Comparison of ENCODE assay signal across 13 cellular contexts in the genomic region with DNA sequence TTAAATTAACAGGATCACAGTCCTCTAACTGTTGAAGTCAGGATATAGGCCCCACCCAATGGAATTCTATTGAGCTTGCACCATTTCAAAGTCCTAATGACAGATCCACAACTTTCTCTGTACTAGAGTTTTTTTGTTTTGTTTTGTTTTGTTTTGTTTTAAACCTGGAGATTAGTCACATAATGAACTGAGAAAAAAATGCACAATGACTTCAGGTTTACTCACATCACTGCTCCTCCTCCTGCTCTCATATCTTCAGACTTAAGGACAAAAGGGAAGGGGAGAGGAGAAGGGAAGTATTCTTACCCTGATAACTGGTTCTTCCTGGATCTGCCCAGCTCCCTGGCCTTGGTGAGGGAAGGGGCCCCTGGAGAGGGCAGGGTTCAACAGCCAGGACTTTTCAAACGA.
DNase-seq lines count a peak whose midpoint lies in the region; ATAC-seq and TF ChIP-seq lines count a peak whose summit lies in the region.
"Had no signal": no experiment of that assay in that cellular context is flagged by ENCODE, and none has a peak within 500 bp of the region (broad histone marks: within the 10 kb centered on the region; RNA-seq: fewer than 3 reads in every experiment).

No MANE protein-coding gene starts in this region.

- peaks cover 0 to 4% (median 0%) of the 10 kb centered on the region in 3 donors for H3K4me1 ChIP-seq in esophagus squamous epithelium
- H3K4me1 ChIP-seq in osteoblast (ENCODE audit: insufficient read depth, low read length) = no peaks in the 10 kb centered on the region
- H3K4me1 ChIP-seq in body of pancreas = peaks cover 8% of the 10 kb centered on the region
- H3K4me1 ChIP-seq: BLaER1 treated with 17β-estradiol and CSF1 and Interleukin-3, amounts not matched to agents 10 nM and 100 nM had no signal

- H3K27me3 Mint-ChIP-seq in activated naive CD8-positive, alpha-beta T cell treated with anti-CD3 and anti-CD28 coated beads for 36 hours = no peaks in the 10 kb centered on the region
- H3K27me3 Mint-ChIP-seq: activated CD4-positive, alpha-beta T cell treated with anti-CD3 and anti-CD28 coated beads, Interleukin-2, amount 10 ng/mL, durations not matched to agents 24 days and 14 days had no signal

- no peaks in the 10 kb centered on the region for H3K79me2 ChIP-seq in osteoblast (ENCODE audit: insufficient read depth, low read length)

- H3K27ac Mint-ChIP-seq in activated naive CD8-positive, alpha-beta T cell treated with anti-CD3 and anti-CD28 coated beads for 36 hours = no peak overlapping the region
- H3K27ac Mint-ChIP-seq: activated CD4-positive, alpha-beta T cell treated with anti-CD3 and anti-CD28 coated beads, Interleukin-2, amount 10 ng/mL, durations not matched to agents 24 days and 14 days; T-helper 1 cell treated with Interleukin-12 subunit alpha and Interleukin-12 subunit beta and Interleukin-4 antibody, amounts not matched to agents 30 μg/mL and 1 μg/mL, for 36 hours had no signal

- TF ChIP-seq POLR2A in esophagus squamous epithelium (IDR thresholded peaks at IDR 0.05) (no peak), body of pancreas (IDR thresholded peaks at IDR 0.05) (no peak)

- ATAC-seq in HG03097 (IDR thresholded peaks at IDR 0.05; ENCODE audit: low FRiP score, unreplicated experiment) (no peak), body of pancreas (no peak)
- ATAC-seq: HCT116 had no signal

- no peak overlapping the region for H3K27ac ChIP-seq in RWPE1
- H3K27ac ChIP-seq in esophagus squamous epithelium = peak overlapping the region in 3 of 4 donors; percentile 34 to 70 (median 59)
- H3K27ac ChIP-seq in osteoblast (ENCODE audit: low read depth, low read length) = no peak overlapping the region
- no peak overlapping the region for H3K27ac ChIP-seq in body of pancreas
- H3K27ac ChIP-seq: BLaER1 treated with 17β-estradiol and CSF1 and Interleukin-3, amounts not matched to agents 10 nM and 100 nM had no signal

- WGBS in esophagus squamous epithelium, 2 donors = 42 to 43% methylated on average over 1 of the region's 1 CpG
- WGBS in body of pancreas, 2 donors = 39 to 43% methylated on average over 1 of the region's 1 CpG

- no peak overlapping the region for H3K4me3 ChIP-seq in esophagus squamous epithelium
- H3K4me3 ChIP-seq in osteoblast (ENCODE audit: insufficient read depth, low read length) = no peak overlapping the region
- no peak overlapping the region for H3K4me3 ChIP-seq in body of pancreas
- H3K4me3 ChIP-seq: BLaER1 treated with 17β-estradiol and CSF1 and Interleukin-3, amounts not matched to agents 10 nM and 100 nM had no signal

- no peaks in the 10 kb centered on the region for H3K36me3 Mint-ChIP-seq in activated naive CD8-positive, alpha-beta T cell treated with anti-CD3 and anti-CD28 coated beads for 36 hours

- POLR2A ChIA-PET in RWPE1 (lab: Yijun Ruan, JAX; ENCODE audit: low non-redundant PET) = no interaction called here

- CTCF ChIA-PET in RWPE1 (lab: Yijun Ruan, JAX) = no interaction called here

- intact Hi-C loops in esophagus squamous epithelium (cut with DNase I) (no loop called here), body of pancreas (cut with DNase I) (no loop called here)

- TF ChIP-seq CTCF in RWPE1 (conservative IDR thresholded peaks at IDR 0.05; ENCODE audit: low read depth) (no peak), esophagus squamous epithelium (IDR thresholded peaks at IDR 0.05) (no peak), osteoblast (IDR thresholded peaks at IDR 0.05; ENCODE audit: extremely low read depth, low read depth, low read length) (no peak), body of pancreas (IDR thresholded peaks at IDR 0.05) (no peak)

- H3K4me1 Mint-ChIP-seq in activated naive CD8-positive, alpha-beta T cell treated with anti-CD3 and anti-CD28 coated beads for 36 hours = no peaks in the 10 kb centered on the region
- H3K4me1 Mint-ChIP-seq: activated CD4-positive, alpha-beta T cell treated with anti-CD3 and anti-CD28 coated beads, Interleukin-2, amount 10 ng/mL, durations not matched to agents 24 days and 14 days had no signal

- H3K4me3 Mint-ChIP-seq in activated naive CD8-positive, alpha-beta T cell treated with anti-CD3 and anti-CD28 coated beads for 36 hours = no peak overlapping the region
- H3K4me3 Mint-ChIP-seq: activated CD4-positive, alpha-beta T cell treated with anti-CD3 and anti-CD28 coated beads, Interleukin-2, amount 10 ng/mL, durations not matched to agents 24 days and 14 days; T-helper 1 cell treated with Interleukin-12 subunit alpha and Interleukin-12 subunit beta and Interleukin-4 antibody, amounts not matched to agents 30 μg/mL and 1 μg/mL, for 36 hours had no signal

- peaks cover 2% of the 10 kb centered on the region for H3K9me3 Mint-ChIP-seq in activated naive CD8-positive, alpha-beta T cell treated with anti-CD3 and anti-CD28 coated beads for 36 hours
- H3K9me3 Mint-ChIP-seq: activated CD4-positive, alpha-beta T cell treated with anti-CD3 and anti-CD28 coated beads, Interleukin-2, amount 10 ng/mL, durations not matched to agents 24 days and 14 days; T-helper 1 cell treated with Interleukin-12 subunit alpha and Interleukin-12 subunit beta and Interleukin-4 antibody, amounts not matched to agents 30 μg/mL and 1 μg/mL, for 36 hours had no signal

- H2AFZ ChIP-seq in osteoblast (ENCODE audit: low read length) = no peak overlapping the region

- no peaks in the 10 kb centered on the region for H3K9me3 ChIP-seq in esophagus squamous epithelium
- H3K9me3 ChIP-seq in osteoblast (ENCODE audit: low read depth, low read length) = no peaks in the 10 kb centered on the region
- no peaks in the 10 kb centered on the region for H3K9me3 ChIP-seq in body of pancreas
- H3K9me3 ChIP-seq: BLaER1 treated with 17β-estradiol and CSF1 and Interleukin-3, amounts not matched to agents 10 nM and 100 nM had no signal

- H4K20me1 ChIP-seq in osteoblast (ENCODE audit: insufficient read depth, low read length) = no peaks in the 10 kb centered on the region
- H4K20me1 ChIP-seq: BLaER1 treated with 17β-estradiol and CSF1 and Interleukin-3, amounts not matched to agents 10 nM and 100 nM had no signal

- no peaks in the 10 kb centered on the region for H3K27me3 ChIP-seq in esophagus squamous epithelium
- no peaks in the 10 kb centered on the region for H3K27me3 ChIP-seq in osteoblast (ENCODE audit: insufficient read depth, low read length)
- H3K27me3 ChIP-seq in body of pancreas = no peaks in the 10 kb centered on the region
- H3K27me3 ChIP-seq: BLaER1 treated with 17β-estradiol and CSF1 and Interleukin-3, amounts not matched to agents 10 nM and 100 nM had no signal

- DNase-seq in Daoy (ENCODE audit: low read depth) (peak; percentile 20), RWPE1 (ENCODE audit: low spot score) (peak; percentile 45), esophagus squamous epithelium (lab: John Stamatoyannopoulos, UW) (no peak), osteoblast (ENCODE audit: insufficient read length, low spot score, missing footprints) (no peak), body of pancreas (no peak), LoVo (ENCODE audit: low spot score) (no peak)
- no peak for DNase-seq in activated naive CD8-positive, alpha-beta T cell treated with anti-CD3 and anti-CD28 coated beads for 36 hours
- DNase-seq: activated CD4-positive, alpha-beta T cell treated with anti-CD3 and anti-CD28 coated beads, Interleukin-2, amount 10 ng/mL, durations not matched to agents 24 days and 14 days; NCI-H446 treated with DMSO at 0.1 percent for 48 hours had no signal

- peak overlapping the region; percentile 5 for H3K4me2 ChIP-seq in osteoblast (ENCODE audit: insufficient read depth, low read length)
- H3K4me2 ChIP-seq: BLaER1 treated with 17β-estradiol and CSF1 and Interleukin-3, amounts not matched to agents 10 nM and 100 nM had no signal

- H3K36me3 ChIP-seq in esophagus squamous epithelium (no peaks in the 10 kb centered on the region), osteoblast (ENCODE audit: insufficient read depth, low read length) (no peaks in the 10 kb centered on the region), body of pancreas (replicated peaks in 1 of 2; ENCODE audit: insufficient read depth in 1 of 2, low read depth in 2 of 2) (no peaks in the 10 kb centered on the region)
- H3K36me3 ChIP-seq: BLaER1 treated with 17β-estradiol and CSF1 and Interleukin-3, amounts not matched to agents 10 nM and 100 nM had no signal

Comparison
In these comparisons a context has a peak if more than half of its experiments do, and no peak if none do; other contexts are left out.
1. DNase-seq: peak in Daoy (single experiment) and RWPE1 (single experiment); none in esophagus squamous epithelium (single experiment), osteoblast (single experiment), body of pancreas (0 of 4), activated naive CD8-positive, alpha-beta T cell treated with anti-CD3 and anti-CD28 coated beads for 36 hours (single experiment) and LoVo (single experiment).
2. H3K27ac ChIP-seq: peak in esophagus squamous epithelium (3 of 4); none in RWPE1 (single experiment), osteoblast (single experiment) and body of pancreas (0 of 4).